Comparison of ENCODE assay signal across 8 cellular contexts in genomic region chr3:44992555-44993470, GRCh38. TPM values are rescaled to one million over a fixed set of nuclear protein-coding genes. Genes with fewer than 3 reads are reported as not detected.
A peak's percentile ranks its signal among the peaks of the same experiment; 100 is the strongest.
DNase-seq lines count a peak whose midpoint lies in the region; ATAC-seq and TF ChIP-seq lines count a peak whose summit lies in the region.

No MANE protein-coding gene starts in this region.

- H3K27ac ChIP-seq in heart right ventricle (peak overlapping the region in 4 of 10 donors; percentile 26 to 63 (median 32)), thoracic aorta (no peak overlapping the region)

- WGBS in heart right ventricle, 2 donors, result 72 to 78% methylated on average over 7 of the region's 7 CpGs

- no peak overlapping the region for H3K4me3 ChIP-seq in heart right ventricle
- H3K4me3 ChIP-seq in thoracic aorta, result no peak overlapping the region

- H3K4me1 ChIP-seq in heart right ventricle (peaks cover 12 to 72% (median 35%) of the 10 kb centered on the region in 9 donors), thoracic aorta (ENCODE audit: control insufficient read depth in 1 of 2, low read depth in 2 of 2) (peaks cover 8 to 12% of the 10 kb centered on the region in 2 donors)

- intact Hi-C loops in heart right ventricle (cut with DNase I), result loop anchor here in 1 of 10 donors (5.0 kb wide), 1 partner anchor 34 kb away; the partner anchor contains the start of gene CLEC3B

- peak in 1 of 8 donors; percentile 35 for ATAC-seq in heart right ventricle
- ATAC-seq in thoracic aorta (ENCODE audit: insufficient number of reproducible peaks, low FRiP score, low read depth), result no peak
- no peak for ATAC-seq in HG02798 (IDR thresholded peaks at IDR 0.05; ENCODE audit: poor library complexity, unreplicated experiment)

- H3K27me3 ChIP-seq in heart right ventricle (no peaks in the 10 kb centered on the region), thoracic aorta (replicated peaks; ENCODE audit: insufficient read depth) (no peaks in the 10 kb centered on the region)

- H3K9me3 ChIP-seq in heart right ventricle, result no peaks in the 10 kb centered on the region
- H3K9me3 ChIP-seq in thoracic aorta, result no peaks in the 10 kb centered on the region

- DNase-seq in stimulated activated CD4-positive, alpha-beta T cell treated with anti-CD3 and anti-CD28 coated beads, Interleukin-15, amount 100 ng/mL, for 24 hours, result peak; percentile 28
- DNase-seq in stimulated activated CD4-positive, alpha-beta T cell treated with anti-CD3 and anti-CD28 coated beads, Interleukin-4, amount 100 ng/mL, for 4 hours, result no peak
- DNase-seq in SKM-1 treated with dmso at 0.1 percent for 144 hours (lab: John Stamatoyannopoulos, UW; ENCODE audit: unreplicated experiment), result peak; percentile 27
- DNase-seq in heart right ventricle, result no peak
- no peak for DNase-seq in thoracic aorta (ENCODE audit: low spot score)
- DNase-seq in activated CD4-positive, CD25-positive, alpha-beta regulatory T cell treated with anti-CD3 and anti-CD28 coated beads, Interleukin-2, amount 50 U/mL, for 72 hours, result no peak
- no peak for DNase-seq in activated T-cell treated with anti-CD3 and anti-CD28 coated beads for 4 hours

- H3K36me3 ChIP-seq in heart right ventricle, result peaks cover 0 to 54% (median 3%) of the 10 kb centered on the region in 9 donors
- H3K36me3 ChIP-seq in thoracic aorta, result peaks cover 4% of the 10 kb centered on the region

- TF ChIP-seq CTCF in heart right ventricle (IDR thresholded peaks at IDR 0.05) (peak; percentile 32 to 73 (median 61)), thoracic aorta (IDR thresholded peaks at IDR 0.05) (peak; percentile 57)

RNA-seq across cellular contexts. Expression of gene EXOSC7, which starts 16.8 kb away (rescaled TPM):
- total RNA-seq in heart right ventricle (10 to 100 TPM; 24.2 to 35.4 (median 31.5) TPM), thoracic aorta (10 to 100 TPM; 43.3 to 45.9 TPM)
- 10 to 100 TPM; 32.8 to 39.9 TPM for polyA plus RNA-seq in heart right ventricle

RNA-seq across cellular contexts. Expression of gene ZDHHC3, which starts 16.8 kb away (rescaled TPM):
- total RNA-seq in heart right ventricle, result 10 to 100 TPM; 35.0 to 52.2 (median 43.1) TPM
- polyA plus RNA-seq in heart right ventricle, result 10 to 100 TPM; 19.0 to 30.7 TPM
- total RNA-seq in thoracic aorta, result 10 to 100 TPM; 70.8 to 72.3 TPM

RNA-seq across cellular contexts. Expression of gene CLEC3B, which starts 33.3 kb away (rescaled TPM):
- total RNA-seq in heart right ventricle (10 to 100 TPM; 34.8 to 72.9 (median 54.3) TPM), thoracic aorta (100 to 1,000 TPM in 1 of 2 donors, 10 to 100 TPM in 1; 96.6 to 202 TPM)
- 100 to 1,000 TPM; 179 to 355 TPM for polyA plus RNA-seq in heart right ventricle

Comparison
In these comparisons a context has a peak if more than half of its experiments do, and no peak if none do; other contexts are left out.
1. DNase-seq: peak in stimulated activated CD4-positive, alpha-beta T cell treated with anti-CD3 and anti-CD28 coated beads, Interleukin-15, amount 100 ng/mL, for 24 hours (single experiment) and SKM-1 treated with dmso at 0.1 percent for 144 hours (single experiment); none in stimulated activated CD4-positive, alpha-beta T cell treated with anti-CD3 and anti-CD28 coated beads, Interleukin-4, amount 100 ng/mL, for 4 hours (0 of 2), heart right ventricle (0 of 2), thoracic aorta (single experiment), activated CD4-positive, CD25-positive, alpha-beta regulatory T cell treated with anti-CD3 and anti-CD28 coated beads, Interleukin-2, amount 50 U/mL, for 72 hours (single experiment) and activated T-cell treated with anti-CD3 and anti-CD28 coated beads for 4 hours (single experiment).